In the genomic region with DNA sequence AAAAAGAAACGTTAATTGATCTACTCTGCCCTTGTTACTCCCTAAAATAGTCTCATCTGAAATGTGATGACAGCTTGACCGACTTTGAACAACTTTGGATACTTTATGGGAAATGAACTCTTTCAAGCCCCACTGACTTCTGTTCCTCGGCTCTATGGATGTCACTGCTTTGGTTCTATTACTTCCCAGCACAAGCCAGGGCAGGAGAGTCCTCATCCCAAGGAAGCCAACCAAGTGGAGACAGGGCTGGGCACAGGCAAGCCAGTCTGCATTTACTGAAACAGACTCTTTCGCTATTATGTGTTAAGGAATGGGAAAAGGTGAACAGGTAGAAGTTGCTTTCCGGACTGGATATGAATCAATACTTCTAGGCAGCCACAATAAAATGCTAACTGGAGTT, we compare ENCODE assay signal across 20 cellular contexts.
"Had no signal": no experiment of that assay in that cellular context is flagged by ENCODE, and none has a peak within 500 bp of the region (broad histone marks: within the 10 kb centered on the region; RNA-seq: fewer than 3 reads in every experiment).

No MANE protein-coding gene starts in this region.

- H3K27ac ChIP-seq: coronary artery, heart left ventricle, left lung, ovary, right lobe of liver, SK-N-MC, tibial nerve, uterus had no signal

- H3K36me3 Mint-ChIP-seq: stimulated activated effector memory CD8-positive, alpha-beta T cell treated with anti-CD3 and anti-CD28 coated beads, Interleukin-12 subunit alpha, Interleukin-12 subunit beta, amount 100 ng/mL, for 72 hours; WTC11 had no signal

- DNase-seq: activated CD4-positive, alpha-beta memory T cell treated with anti-CD3 and anti-CD28 coated beads for 36 hours; activated CD4-positive, alpha-beta T cell treated with anti-CD3 and anti-CD28 coated beads for 4 hours; activated effector memory CD4-positive, alpha-beta T cell treated with anti-CD3 and anti-CD28 coated beads, Interleukin-2, amount 50 U/mL, for 16 hours; activated T-cell treated with anti-CD3 and anti-CD28 coated beads, Interleukin-2, amount 50 U/mL, for 4 hours; anterior cingulate cortex; erythroblast; heart left ventricle; kidney; left lung; mammary epithelial cell; ovary; right lobe of liver; stimulated activated CD4-positive, alpha-beta T cell treated with anti-CD3 and anti-CD28 coated beads, Interleukin-4, amount 100 ng/mL, for 1 hour; uterus had no signal

- H3K4me1 ChIP-seq: uterus had no signal

- H3K27me3 Mint-ChIP-seq: activated CD4-positive, alpha-beta memory T cell treated with anti-CD3 and anti-CD28 coated beads for 36 hours had no signal

- H3K36me3 ChIP-seq: heart left ventricle, left lung, ovary, right lobe of liver, tibial nerve, uterus had no signal

- H3K9me3 ChIP-seq: left lung, ovary, right lobe of liver, tibial nerve, uterus had no signal

- H3K4me3 ChIP-seq: coronary artery, heart left ventricle, left lung, ovary, right lobe of liver, SK-N-MC, smooth muscle cell, tibial nerve, uterus had no signal

- H3K9me3 Mint-ChIP-seq: activated CD4-positive, alpha-beta memory T cell treated with anti-CD3 and anti-CD28 coated beads for 36 hours; stimulated activated effector memory CD8-positive, alpha-beta T cell treated with anti-CD3 and anti-CD28 coated beads, Interleukin-12 subunit alpha, Interleukin-12 subunit beta, amount 100 ng/mL, for 72 hours; WTC11 had no signal

- H3K27ac Mint-ChIP-seq: activated CD4-positive, alpha-beta memory T cell treated with anti-CD3 and anti-CD28 coated beads for 36 hours; stimulated activated effector memory CD8-positive, alpha-beta T cell treated with anti-CD3 and anti-CD28 coated beads, Interleukin-12 subunit alpha, Interleukin-12 subunit beta, amount 100 ng/mL, for 72 hours; WTC11 had no signal

- H3K27me3 ChIP-seq: heart left ventricle, left lung, ovary, right lobe of liver, tibial nerve, uterus had no signal

- H3K4me3 Mint-ChIP-seq: activated CD4-positive, alpha-beta memory T cell treated with anti-CD3 and anti-CD28 coated beads for 36 hours; activated T-cell treated with anti-CD3 and anti-CD28 coated beads, Interleukin-2, amount 50 U/mL, for 4 hours; stimulated activated effector memory CD8-positive, alpha-beta T cell treated with anti-CD3 and anti-CD28 coated beads, Interleukin-12 subunit alpha, Interleukin-12 subunit beta, amount 100 ng/mL, for 72 hours; WTC11 had no signal

- ATAC-seq: activated T-cell treated with anti-CD3 and anti-CD28 coated beads, Interleukin-2, amount 50 U/mL, for 4 hours; heart left ventricle; left lung; right lobe of liver; stimulated activated effector memory CD8-positive, alpha-beta T cell treated with anti-CD3 and anti-CD28 coated beads, Interleukin-12 subunit alpha, Interleukin-12 subunit beta, amount 100 ng/mL, for 72 hours; WTC11 had no signal
